8 cellular contexts compared by ENCODE assay signal in the genomic region with DNA sequence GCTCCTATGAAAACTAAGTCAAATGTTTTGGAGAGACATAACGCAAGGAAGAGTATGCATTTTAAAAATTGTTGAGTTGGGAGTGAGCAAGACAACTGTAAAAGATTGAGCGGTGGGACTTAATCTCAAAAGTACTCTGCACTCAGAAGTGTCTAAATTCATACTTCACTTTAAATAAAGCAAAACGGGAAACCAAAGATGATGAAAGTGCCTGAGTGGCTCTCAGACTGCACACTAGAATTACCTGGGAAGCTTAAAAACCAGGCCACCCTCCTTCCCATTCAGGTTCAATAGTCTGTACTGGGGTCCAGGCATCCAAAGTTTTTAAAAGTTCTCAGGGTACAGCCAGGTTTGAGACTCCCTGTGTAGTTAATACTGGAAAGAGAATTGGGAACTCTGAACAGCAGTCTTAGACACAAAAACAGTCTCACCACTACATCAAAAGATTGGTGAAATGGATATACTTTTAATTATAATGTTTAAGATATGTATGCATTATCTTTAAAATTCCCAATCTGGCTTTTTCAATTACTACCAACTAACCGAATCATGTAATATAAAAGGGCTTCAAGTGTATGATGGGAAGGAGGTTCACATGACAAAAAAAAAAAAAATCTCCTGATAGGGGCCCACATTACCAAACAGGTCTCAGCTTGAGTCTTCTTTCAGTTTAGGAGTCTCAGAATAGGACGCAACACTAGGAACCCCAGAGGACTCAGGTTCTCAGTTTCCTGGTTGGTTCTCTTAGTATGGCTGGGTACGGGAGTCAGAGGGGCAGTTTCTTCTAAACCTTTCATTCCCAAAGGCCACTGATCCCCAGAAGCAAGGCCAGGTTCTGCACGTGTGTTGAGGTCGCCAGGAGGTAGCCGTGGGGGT. TPM values are rescaled to one million over a fixed set of nuclear protein-coding genes. Genes with fewer than 3 reads are reported as not detected.
A peak's percentile ranks its signal among the peaks of the same experiment; 100 is the strongest.
DNase-seq lines count a peak whose midpoint lies in the region; ATAC-seq and TF ChIP-seq lines count a peak whose summit lies in the region.

No MANE protein-coding gene starts in this region.

- CTCF ChIA-PET in AG04450 (lab: Charles Lee) = interaction anchor here (0.7 to 2.2 kb wide), 4 partner anchors 10 to 165 kb away, joined by 3 to 14 read pairs (median 4); no protein-coding TSS in a partner anchor

- H3K9me3 ChIP-seq in AG04450 (ENCODE audit: control insufficient read depth, insufficient read depth, low read length) = no peaks in the 10 kb centered on the region; the same call in 1 of the 2 replicates

- no peak for TF ChIP-seq CTCF in AG04450 (IDR thresholded peaks at IDR 0.05; ENCODE audit: low read depth, low read length)
- no peak for TF ChIP-seq CTCF in foreskin fibroblast (IDR thresholded peaks at IDR 0.05; ENCODE audit: low read depth, low read length)

- DNase-seq in AG04450 (ENCODE audit: low read depth, low spot score) = no peak
- peak; percentile 11 to 34 for DNase-seq in activated CD4-positive, alpha-beta T cell treated with anti-CD3 and anti-CD28 coated beads, Interleukin-2, amount 50 U/mL, for 48 hours
- DNase-seq in foreskin fibroblast = peak in 1 of 2 donors; percentile 39
- peak; percentile 37 for DNase-seq in pons (ENCODE audit: low spot score)
- no peak for DNase-seq in NCI-H446 (lab: John Stamatoyannopoulos, UW)

- no peak overlapping the region for H3K27ac ChIP-seq in AG04450 (ENCODE audit: low read depth, low read length)

- POLR2A ChIA-PET in AG04450 (lab: Yijun Ruan, JAX) = interaction anchor here (1.7 kb wide), 1 partner anchor 16 kb away, joined by 11 read pairs; no protein-coding TSS in a partner anchor

- H3K27me3 ChIP-seq in AG04450 (ENCODE audit: control insufficient read depth, insufficient read depth, low read length) = peaks cover 6% of the 10 kb centered on the region

- peak overlapping the region; percentile 79 for H3K4me3 ChIP-seq in AG04450 (ENCODE audit: low read depth, low read length)
- peak overlapping the region; percentile 82 to 94 for H3K4me3 ChIP-seq in foreskin fibroblast (ENCODE audit: low read depth in 1 of 2, low read length in 2 of 2)

- ATAC-seq in GM19438 (IDR thresholded peaks at IDR 0.05; ENCODE audit: low read depth, unreplicated experiment) = peak; percentile 16
- ATAC-seq in HG03095 (IDR thresholded peaks at IDR 0.05; ENCODE audit: unreplicated experiment) = no peak
- ATAC-seq in HG03432 (IDR thresholded peaks at IDR 0.05; ENCODE audit: unreplicated experiment) = no peak

RNA-seq across cellular contexts. Expression of a gene that starts 1.0 kb away (rescaled TPM):
- polyA plus RNA-seq in AG04450 (2011; rRNA removed) = 11.2 and 13.2 TPM in 2 replicates
- 24.6 and 31.3 TPM in 2 replicates for polyA minus RNA-seq in AG04450 (2011; rRNA and poly(A)+ RNA removed)

RNA-seq across cellular contexts. Expression of a gene that starts 17.8 kb away (rescaled TPM):
- polyA plus RNA-seq in AG04450 (2011; rRNA removed) = 2.4 and 2.8 TPM in 2 replicates
- polyA minus RNA-seq in AG04450 (2011; rRNA and poly(A)+ RNA removed) = 2.3 and 2.6 TPM in 2 replicates

RNA-seq across cellular contexts. Expression of a gene that starts 21.7 kb away (rescaled TPM):
- polyA plus RNA-seq in AG04450 (2011; rRNA removed) = 21.5 and 22.2 TPM in 2 replicates
- 14.3 and 14.4 TPM in 2 replicates for polyA minus RNA-seq in AG04450 (2011; rRNA and poly(A)+ RNA removed)

RNA-seq across cellular contexts. Expression of a gene that starts 36.4 kb away (rescaled TPM):
- 174 and 182 TPM in 2 replicates for polyA plus RNA-seq in AG04450 (2011; rRNA removed)
- polyA minus RNA-seq in AG04450 (2011; rRNA and poly(A)+ RNA removed) = 69.7 and 73.5 TPM in 2 replicates

RNA-seq across cellular contexts. Expression of a gene that starts 47.2 kb away (rescaled TPM):
- polyA plus RNA-seq in AG04450 (2011; rRNA removed) = not detected in 2 replicates
- not detected in 2 replicates for polyA minus RNA-seq in AG04450 (2011; rRNA and poly(A)+ RNA removed)

Comparison
In these comparisons a context has a peak if more than half of its experiments do, and no peak if none do; other contexts are left out.
1. DNase-seq: peak in activated CD4-positive, alpha-beta T cell treated with anti-CD3 and anti-CD28 coated beads, Interleukin-2, amount 50 U/mL, for 48 hours (2 of 2) and pons (single experiment); none in AG04450 (single experiment) and NCI-H446 (0 of 2).